In genomic region chr1:25754421-25755195, GRCh38 we compare ENCODE assay signal across 12 cellular contexts. TPM values are rescaled to one million over a fixed set of nuclear protein-coding genes. Genes with fewer than 3 reads are reported as not detected.
DNase-seq lines count a peak whose midpoint lies in the region; ATAC-seq lines count a peak whose summit lies in the region.
"Had no signal": no experiment of that assay in that cellular context is flagged by ENCODE, and none has a peak within 500 bp of the region (broad histone marks: within the 10 kb centered on the region; RNA-seq: fewer than 3 reads in every experiment).

No MANE protein-coding gene starts in this region.

- H3K36me3 ChIP-seq in BLaER1: no peaks in the 10 kb centered on the region
- H3K36me3 ChIP-seq in H7 (replicated peaks; ENCODE audit: control insufficient read depth, insufficient read depth, low read length): no peaks in the 10 kb centered on the region
- H3K36me3 ChIP-seq in naive thymus-derived CD4-positive, alpha-beta T cell (ENCODE audit: control insufficient read depth in 2 of 3, insufficient read depth in 3 of 3, low read length in 3 of 3): peaks cover 0 to 75% (median 22%) of the 10 kb centered on the region in 3 experiments
- H3K36me3 ChIP-seq: thoracic aorta had no signal

- H3K4me2 ChIP-seq in BLaER1: peak overlapping the region; percentile 91
- H3K4me2 ChIP-seq: KMS-11 had no signal

- H3K27me3 ChIP-seq in BLaER1 (no peaks in the 10 kb centered on the region), H7 (ENCODE audit: control insufficient read depth, insufficient read depth, low read length) (no peaks in the 10 kb centered on the region; the same call in 1 of the 2 replicates)
- no peaks in the 10 kb centered on the region for H3K27me3 ChIP-seq in naive thymus-derived CD4-positive, alpha-beta T cell (ENCODE audit: control insufficient read depth in 2 of 2, insufficient read depth in 2 of 2, low read length in 2 of 2)

- CTCF ChIA-PET in naive thymus-derived CD4-positive, alpha-beta T cell (lab: Charles Lee): interaction anchor here (0.6 to 1.9 kb wide), 6 partner anchors 18 to 131 kb away, joined by 3 to 9 read pairs (median 3); no protein-coding TSS in a partner anchor

- no peaks in the 10 kb centered on the region for H3K9me3 Mint-ChIP-seq in activated naive CD4-positive, alpha-beta T cell treated with anti-CD3 and anti-CD28 coated beads, Interleukin-2, amount 50 U/mL, for 72 hours
- peaks cover 0 to 2% (median 0%) of the 10 kb centered on the region in 11 donors for H3K9me3 Mint-ChIP-seq in naive thymus-derived CD4-positive, alpha-beta T cell

- H3K4me1 ChIP-seq in BLaER1: peaks cover 63% of the 10 kb centered on the region
- H3K4me1 ChIP-seq in naive thymus-derived CD4-positive, alpha-beta T cell (ENCODE audit: control insufficient read depth in 2 of 2, insufficient read depth in 2 of 2, low read length in 2 of 2): peaks cover 0 to 35% of the 10 kb centered on the region in 2 donors

- peak overlapping the region; percentile 72 for H3K9ac ChIP-seq in BLaER1
- H3K9ac ChIP-seq: KMS-11 had no signal

- intact Hi-C loops in naive thymus-derived CD4-positive, alpha-beta T cell (cut with micrococcal nuclease): loop anchor here in 1 of 2 donors (1.0 kb wide), 2 partner anchors 21 to 43 kb away; no protein-coding TSS in a partner anchor

- H3K4me3 Mint-ChIP-seq in naive thymus-derived CD4-positive, alpha-beta T cell: peak overlapping the region; percentile 2 to 87 (median 69)

- H3K9me3 ChIP-seq in BLaER1: no peaks in the 10 kb centered on the region
- no peaks in the 10 kb centered on the region for H3K9me3 ChIP-seq in naive thymus-derived CD4-positive, alpha-beta T cell (ENCODE audit: control insufficient read depth in 2 of 3, low read length in 3 of 3)
- H3K9me3 ChIP-seq: thoracic aorta had no signal

- peak overlapping the region; percentile 87 to 94 for H3K27ac Mint-ChIP-seq in activated naive CD4-positive, alpha-beta T cell treated with anti-CD3 and anti-CD28 coated beads, Interleukin-2, amount 50 U/mL, for 72 hours
- peak overlapping the region in 8 of 9 donors; percentile 92 to 99 (median 96) for H3K27ac Mint-ChIP-seq in naive thymus-derived CD4-positive, alpha-beta T cell

- H3K27ac ChIP-seq in BLaER1: peak overlapping the region; percentile 88
- H3K27ac ChIP-seq in naive thymus-derived CD4-positive, alpha-beta T cell (ENCODE audit: low read depth, low read length): peak overlapping the region; percentile 62
- H3K27ac ChIP-seq: C4-2B, KMS-11, thoracic aorta had no signal

- H3K36me3 Mint-ChIP-seq in activated naive CD4-positive, alpha-beta T cell treated with anti-CD3 and anti-CD28 coated beads, Interleukin-2, amount 50 U/mL, for 72 hours: no peaks in the 10 kb centered on the region
- H3K36me3 Mint-ChIP-seq in naive thymus-derived CD4-positive, alpha-beta T cell: peaks cover 5 to 49% (median 12%) of the 10 kb centered on the region in 5 donors

- peak; percentile 75 for DNase-seq in H7
- no peak for DNase-seq in activated naive CD4-positive, alpha-beta T cell treated with anti-CD3 and anti-CD28 coated beads, Interleukin-2, amount 50 U/mL, for 72 hours (ENCODE audit: low spot score in 2 of 2)
- peak in 7 of 9 donors; percentile 57 to 70 (median 64) for DNase-seq in naive thymus-derived CD4-positive, alpha-beta T cell
- no peak for DNase-seq in EL
- no peak for DNase-seq in NCI-H748 (lab: John Stamatoyannopoulos, UW; ENCODE audit: unreplicated experiment)
- DNase-seq: NCI-H526 treated with DMSO at 0.1 percent for 48 hours had no signal

- no peaks in the 10 kb centered on the region for H4K20me1 ChIP-seq in BLaER1

- H3K4me3 ChIP-seq in BLaER1: peak overlapping the region; percentile 2; the same call in 1 of the 2 replicates
- no peak overlapping the region for H3K4me3 ChIP-seq in H7 (ENCODE audit: insufficient read depth, low read depth, low read length)
- H3K4me3 ChIP-seq in naive thymus-derived CD4-positive, alpha-beta T cell (ENCODE audit: low read length): no peak overlapping the region
- H3K4me3 ChIP-seq: thoracic aorta had no signal

- H3K4me1 Mint-ChIP-seq in naive thymus-derived CD4-positive, alpha-beta T cell: peaks cover 22 to 79% (median 68%) of the 10 kb centered on the region in 7 donors

- peaks cover 0 to 21% (median 0%) of the 10 kb centered on the region in 5 donors for H3K27me3 Mint-ChIP-seq in naive thymus-derived CD4-positive, alpha-beta T cell

- POLR2A ChIA-PET in naive thymus-derived CD4-positive, alpha-beta T cell (lab: Charles Lee): interaction anchor here (0.8 to 7.6 kb wide), 13 partner anchors 12 to 134 kb away, joined by 3 to 45 read pairs (median 4); partner anchors contain the start of gene MTFR1L

- peak; percentile 72 to 75 for ATAC-seq in activated naive CD4-positive, alpha-beta T cell treated with anti-CD3 and anti-CD28 coated beads, Interleukin-2, amount 50 U/mL, for 72 hours
- peak; percentile 89 for ATAC-seq in naive thymus-derived CD4-positive, alpha-beta T cell
- ATAC-seq in HG03175 (IDR thresholded peaks at IDR 0.05; ENCODE audit: unreplicated experiment) (no peak), GM21619 (IDR thresholded peaks at IDR 0.05; ENCODE audit: unreplicated experiment) (no peak)

RNA-seq across cellular contexts. Expression of gene SELENON, which starts 45.4 kb away (rescaled TPM):
- 108 and 139 TPM in 2 replicates for total RNA-seq in H7 (2014; rRNA removed; shearing (Covaris generic))
- total RNA-seq in activated naive CD4-positive, alpha-beta T cell treated with anti-CD3 and anti-CD28 coated beads, Interleukin-2, amount 50 U/mL, for 72 hours: 10 to 100 TPM; 13.5 to 34.9 TPM
- 10 to 100 TPM; 11.9 to 27.7 (median 25.8) TPM for total RNA-seq in naive thymus-derived CD4-positive, alpha-beta T cell
- polyA plus RNA-seq in naive thymus-derived CD4-positive, alpha-beta T cell: 1 to 10 TPM; 2.6 to 5.6 TPM

Comparison
In these comparisons a context has a peak if more than half of its experiments do, and no peak if none do; other contexts are left out.
1. DNase-seq: peak in H7 (single experiment) and naive thymus-derived CD4-positive, alpha-beta T cell (7 of 9); none in activated naive CD4-positive, alpha-beta T cell treated with anti-CD3 and anti-CD28 coated beads, Interleukin-2, amount 50 U/mL, for 72 hours (0 of 2), EL (single experiment) and NCI-H748 (single experiment).
2. ATAC-seq: peak in activated naive CD4-positive, alpha-beta T cell treated with anti-CD3 and anti-CD28 coated beads, Interleukin-2, amount 50 U/mL, for 72 hours (2 of 2) and naive thymus-derived CD4-positive, alpha-beta T cell (single experiment); none in HG03175 (single experiment) and GM21619 (single experiment).